20 cellular contexts compared by ENCODE assay signal in genomic region chr5:124179788-124180187, GRCh38.
DNase-seq lines count a peak whose midpoint lies in the region; TF ChIP-seq lines count a peak whose summit lies in the region.
"Had no signal": no experiment of that assay in that cellular context is flagged by ENCODE, and none has a peak within 500 bp of the region (broad histone marks: within the 10 kb centered on the region; RNA-seq: fewer than 3 reads in every experiment).

No MANE protein-coding gene starts in this region.

- POLR2A ChIA-PET in HEK293 (lab: Yijun Ruan, JAX), result no interaction called here

- H3K36me3 Mint-ChIP-seq in neural progenitor cell, result no peaks in the 10 kb centered on the region

- no peak overlapping the region for H3K4me3 Mint-ChIP-seq in neural progenitor cell
- H3K4me3 Mint-ChIP-seq: CD4-positive, alpha-beta T cell; IgD-negative memory B cell had no signal

- H3K27ac ChIP-seq in HEK293 (ENCODE audit: extremely low read depth, low read depth, low read length) (no peak overlapping the region), neural progenitor cell (no peak overlapping the region), tibial artery (no peak overlapping the region)
- H3K27ac ChIP-seq: A549, RWPE1 had no signal

- CTCF ChIA-PET in HEK293 (lab: Yijun Ruan, JAX), result no interaction called here

- no peaks in the 10 kb centered on the region for H4K20me1 ChIP-seq in neural progenitor cell (ENCODE audit: low read depth)

- in situ Hi-C loops in astrocyte of the spinal cord (cut with HindIII; ENCODE audit: low sequenced_read_pairs), result no loop called here

- DNase-seq in NCI-H2171 treated with DMSO at 0.1 percent for 48 hours (lab: John Stamatoyannopoulos, UW), result peak; percentile 70
- DNase-seq in astrocyte of the spinal cord (ENCODE audit: low read depth, low spot score), result peak; percentile 28
- DNase-seq in myocyte (ENCODE audit: low read depth), result peak; percentile 53
- DNase-seq in posterior cingulate gyrus, result no peak
- no peak for DNase-seq in neural progenitor cell (ENCODE audit: low spot score)
- no peak for DNase-seq in stimulated activated CD8-positive, alpha-beta memory T cell treated with anti-CD3 and anti-CD28 coated beads, Interleukin-4, amount 100 ng/mL, for 48 hours
- DNase-seq in tibial artery, result no peak
- DNase-seq: CD4-positive, alpha-beta T cell; DMS53; Karpas-422; MG63; NCI-H1048; NCI-H1436; NCI-H2029 treated with DMSO at 0.1 percent for 48 hours; NCI-H510A; NCI-H774 had no signal

- 0 out of 2 replicates have a peak, but pooled peaks cover 4% of the 10 kb centered on the region for H3K4me1 ChIP-seq in HEK293 (ENCODE audit: control insufficient read depth, insufficient read depth, low read length)
- peaks cover 20% of the 10 kb centered on the region for H3K4me1 ChIP-seq in neural progenitor cell
- peaks cover 0 to 10% (median 2%) of the 10 kb centered on the region in 4 donors for H3K4me1 ChIP-seq in tibial artery
- H3K4me1 ChIP-seq: A549 had no signal

- peaks cover 19% of the 10 kb centered on the region for H3F3A ChIP-seq in neural progenitor cell (ENCODE audit: low read depth)

- no peaks in the 10 kb centered on the region for H3K36me3 ChIP-seq in HEK293 (ENCODE audit: control insufficient read depth in 2 of 2, insufficient read depth in 1 of 2, low read length in 2 of 2)
- H3K36me3 ChIP-seq in neural progenitor cell, result no peaks in the 10 kb centered on the region
- no peaks in the 10 kb centered on the region for H3K36me3 ChIP-seq in tibial artery
- H3K36me3 ChIP-seq: MG63 had no signal

- no peak overlapping the region for H3K4me3 ChIP-seq in HEK293 (ENCODE audit: low read depth, low read length)
- no peak overlapping the region for H3K4me3 ChIP-seq in astrocyte of the spinal cord (ENCODE audit: low read depth, low read length)
- no peak overlapping the region for H3K4me3 ChIP-seq in neural progenitor cell
- no peak overlapping the region for H3K4me3 ChIP-seq in tibial artery
- H3K4me3 ChIP-seq: A549, MG63 had no signal

- peaks cover 16% of the 10 kb centered on the region for H3K9me3 Mint-ChIP-seq in neural progenitor cell
- H3K9me3 Mint-ChIP-seq: CD4-positive, alpha-beta T cell had no signal

- H3K79me2 ChIP-seq in neural progenitor cell (ENCODE audit: low read depth), result no peaks in the 10 kb centered on the region

- no peak overlapping the region for H2AFZ ChIP-seq in neural progenitor cell (replicated peaks)

- no peak overlapping the region for H3K9ac ChIP-seq in neural progenitor cell

- H3K27me3 Mint-ChIP-seq in neural progenitor cell (ENCODE audit: insufficient read depth, low read depth), result no peaks in the 10 kb centered on the region
- H3K27me3 Mint-ChIP-seq: CD4-positive, alpha-beta T cell; IgD-negative memory B cell had no signal

- TF ChIP-seq CTCF in HEK293 (tag by site-specific recombination; IDR thresholded peaks at IDR 0.05), result no peak
- TF ChIP-seq CTCF in astrocyte of the spinal cord (IDR thresholded peaks at IDR 0.05; ENCODE audit: low read depth, low read length), result no peak
- TF ChIP-seq CTCF in neural progenitor cell (IDR thresholded peaks at IDR 0.05), result no peak
- TF ChIP-seq CTCF in tibial artery (IDR thresholded peaks at IDR 0.05), result no peak

- H3K27ac Mint-ChIP-seq in neural progenitor cell, result no peak overlapping the region
- H3K27ac Mint-ChIP-seq: CD4-positive, alpha-beta T cell; IgD-negative memory B cell had no signal

- H3K4me2 ChIP-seq in neural progenitor cell, result no peak overlapping the region
- H3K4me2 ChIP-seq: A549 had no signal

- no peaks in the 10 kb centered on the region for H3K9me3 ChIP-seq in HEK293 (ENCODE audit: control insufficient read depth, insufficient read depth, low read depth, low read length)
- no peaks in the 10 kb centered on the region for H3K9me3 ChIP-seq in neural progenitor cell (ENCODE audit: low read depth)
- no peaks in the 10 kb centered on the region for H3K9me3 ChIP-seq in tibial artery
- H3K9me3 ChIP-seq: A549 had no signal

- H3K4me1 Mint-ChIP-seq in neural progenitor cell, result peaks cover 6% of the 10 kb centered on the region

- intact Hi-C loops in posterior cingulate gyrus (cut with DNase I), result no loop called here
- intact Hi-C loops in tibial artery (cut with DNase I; ENCODE audit: low total_unique reads), result no loop called here

- no peaks in the 10 kb centered on the region for H3K27me3 ChIP-seq in neural progenitor cell
- H3K27me3 ChIP-seq in tibial artery, result no peaks in the 10 kb centered on the region
- H3K27me3 ChIP-seq: MG63 had no signal

TF ChIP-seq in HEK293, 187 proteins besides CTCF, POLR2A, EP300 and RAD21 (continues in another document):
- TF ChIP-seq OSR2 (tag by site-specific recombination; IDR thresholded peaks at IDR 0.05) (peak; percentile 55; the same call in 1 of the 2 replicates), ZBTB21 (tag by site-specific recombination; IDR thresholded peaks at IDR 0.05) (no peak), ZFHX2 (tag by site-specific recombination; conservative IDR thresholded peaks at IDR 0.05) (peak; percentile 50; the same call in 1 of the 2 replicates), ZFP69B (tag by site-specific recombination; IDR thresholded peaks at IDR 0.05) (0 out of 2 replicates have a peak, but pooled peaks have one; percentile 22), ZNF629 (tag by site-specific recombination; IDR thresholded peaks at IDR 0.05) (0 out of 2 replicates have a peak, but pooled peaks have one; percentile 27), ZBTB44 (tag by site-specific recombination; IDR thresholded peaks at IDR 0.05) (peak; percentile 49; the same call in 1 of the 2 replicates), FEZF1 (tag by site-specific recombination; IDR thresholded peaks at IDR 0.05) (peak; percentile 52; the same call in 1 of the 2 replicates), GLIS1 (tag by site-specific recombination; IDR thresholded peaks at IDR 0.05) (no peak), ZNF843 (tag by site-specific recombination; IDR thresholded peaks at IDR 0.05) (peak; percentile 86), PRDM4 (tag by site-specific recombination; IDR thresholded peaks at IDR 0.05) (peak; percentile 42; the same call in 1 of the 2 replicates), BCL11A (tag by site-specific recombination; IDR thresholded peaks at IDR 0.05; ENCODE audit: low read depth) (peak; percentile 36; the same call in 1 of the 2 replicates), OVOL3 (tag by site-specific recombination; IDR thresholded peaks at IDR 0.05) (0 out of 2 replicates have a peak, but pooled peaks have one; percentile 11), YY1 (tag by site-specific recombination; IDR thresholded peaks at IDR 0.05) (peak; percentile 57; the same call in 1 of the 2 replicates), ZNF449 (tag by site-specific recombination; IDR thresholded peaks at IDR 0.05) (no peak), ZEB2 (tag by site-specific recombination; IDR thresholded peaks at IDR 0.05) (peak; percentile 83), YY2 (tag by site-specific recombination; IDR thresholded peaks at IDR 0.05) (peak; percentile 59; the same call in 1 of the 2 replicates), ZNF777 (tag by site-specific recombination; IDR thresholded peaks at IDR 0.05; ENCODE audit: borderline replicate concordance) (no peak), ZNF433 (tag by site-specific recombination; IDR thresholded peaks at IDR 0.05; ENCODE audit: low read depth) (no peak), IKZF3 (tag by site-specific recombination; IDR thresholded peaks at IDR 0.05) (0 out of 2 replicates have a peak, but pooled peaks have one; percentile 18)

Comparison
In these comparisons a context has a peak if more than half of its experiments do, and no peak if none do; other contexts are left out.
1. DNase-seq: peak in NCI-H2171 treated with DMSO at 0.1 percent for 48 hours (single experiment), astrocyte of the spinal cord (single experiment) and myocyte (single experiment); none in posterior cingulate gyrus (0 of 10), neural progenitor cell (single experiment), stimulated activated CD8-positive, alpha-beta memory T cell treated with anti-CD3 and anti-CD28 coated beads, Interleukin-4, amount 100 ng/mL, for 48 hours (single experiment) and tibial artery (0 of 2).